8 cellular contexts compared by ENCODE assay signal in the genomic region with DNA sequence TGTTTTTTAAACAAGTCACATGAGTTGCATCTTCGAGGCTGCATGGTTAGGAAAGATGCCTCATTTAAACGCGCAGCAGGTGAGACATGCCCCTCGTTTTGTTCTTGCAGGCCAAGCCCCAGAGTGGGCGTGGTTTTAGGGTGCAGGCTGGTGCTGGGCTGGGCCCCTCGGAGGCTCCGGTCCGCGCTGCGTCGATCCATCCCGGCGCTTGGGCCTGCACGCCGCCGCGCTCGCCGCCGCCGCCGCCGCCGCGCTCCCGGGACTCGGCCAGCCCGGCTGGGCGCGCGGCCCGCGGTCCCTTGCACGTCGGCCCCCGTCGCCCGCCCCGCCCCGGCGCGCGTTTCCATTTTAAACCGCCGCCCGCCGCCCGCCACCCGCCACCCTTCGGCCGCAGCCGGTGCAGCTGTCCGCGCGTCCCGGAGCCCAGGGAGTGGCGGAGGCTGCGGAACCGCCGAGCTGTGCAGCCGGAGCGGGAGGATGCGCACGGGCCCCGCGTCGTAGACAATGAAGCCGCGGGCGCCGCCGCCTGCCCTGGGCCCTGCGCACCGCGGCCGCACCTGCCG.
DNase-seq lines count a peak whose midpoint lies in the region; ATAC-seq and TF ChIP-seq lines count a peak whose summit lies in the region.

No MANE protein-coding gene starts in this region.

- H3K4me1 Mint-ChIP-seq in HFFc6 (ENCODE audit: low read depth): peaks cover 29% of the 10 kb centered on the region

- H3K9me3 Mint-ChIP-seq in HFFc6: no peaks in the 10 kb centered on the region

- H3K27me3 Mint-ChIP-seq in HFFc6 (ENCODE audit: insufficient read depth): no peaks in the 10 kb centered on the region

- intact Hi-C loops in posterior vena cava (cut with DNase I): loop anchor here in 1 of 2 donors (10.0 kb wide), 1 partner anchor 75 kb away; no protein-coding TSS in a partner anchor

- peak; percentile 72 for DNase-seq in AG08395 (ENCODE audit: low spot score)
- peak; percentile 42 for DNase-seq in HFFc6
- DNase-seq in RPMI7951 (ENCODE audit: low read depth): peak; percentile 57
- peak; percentile 90 for DNase-seq in astrocyte of the hippocampus (ENCODE audit: low read depth, low spot score)
- DNase-seq in hepatic stellate cell (ENCODE audit: low spot score): peak; percentile 66
- DNase-seq in posterior vena cava (ENCODE audit: low spot score): peak; percentile 89

- H3K27ac Mint-ChIP-seq in HFFc6: no peak overlapping the region

- no peaks in the 10 kb centered on the region for H3K36me3 Mint-ChIP-seq in HFFc6 (ENCODE audit: low read depth)

- peak overlapping the region; percentile 69 for H3K4me3 Mint-ChIP-seq in HFFc6

- no peak for TF ChIP-seq CTCF in HFFc6 (IDR thresholded peaks at IDR 0.05)

- ATAC-seq in HG03097 (IDR thresholded peaks at IDR 0.05; ENCODE audit: low FRiP score, unreplicated experiment): no peak
- ATAC-seq in HG03159 (IDR thresholded peaks at IDR 0.05; ENCODE audit: unreplicated experiment): no peak
